In genomic region chr3:142180761-142181362, GRCh38 we compare ENCODE assay signal across 9 cellular contexts. TPM values are rescaled to one million over a fixed set of nuclear protein-coding genes. Genes with fewer than 3 reads are reported as not detected.
DNase-seq lines count a peak whose midpoint lies in the region; ATAC-seq, FAIRE-seq and TF ChIP-seq lines count a peak whose summit lies in the region.
"Had no signal": no experiment of that assay in that cellular context is flagged by ENCODE, and none has a peak within 500 bp of the region (broad histone marks: within the 10 kb centered on the region; RNA-seq: fewer than 3 reads in every experiment).

No MANE protein-coding gene starts in this region.

- peak; percentile 60 for TF ChIP-seq CTCF in astrocyte (IDR thresholded peaks at IDR 0.05; ENCODE audit: insufficient read depth, low read depth, low read length)
- peak; percentile 44 for TF ChIP-seq CTCF in kidney (IDR thresholded peaks at IDR 0.05; ENCODE audit: borderline replicate concordance, extremely low read depth, insufficient read depth)
- TF ChIP-seq CTCF in testis (IDR thresholded peaks at IDR 0.05): peak in 2 of 3 experiments; percentile 33 to 50

- no peaks in the 10 kb centered on the region for H3K9me3 ChIP-seq in astrocyte (ENCODE audit: insufficient read depth, low read depth, low read length)
- no peaks in the 10 kb centered on the region for H3K9me3 ChIP-seq in kidney (ENCODE audit: control insufficient read depth in 1 of 2, low read length in 2 of 2)
- H3K9me3 ChIP-seq in testis: no peaks in the 10 kb centered on the region

- H3K4me3 ChIP-seq in astrocyte (ENCODE audit: insufficient read depth, low read depth, low read length): no peak overlapping the region
- H3K4me3 ChIP-seq in kidney (ENCODE audit: low read length in 2 of 2): no peak overlapping the region
- no peak overlapping the region for H3K4me3 ChIP-seq in testis

- H3K4me2 ChIP-seq in astrocyte (ENCODE audit: low read length): no peak overlapping the region

- H2AFZ ChIP-seq in astrocyte (ENCODE audit: low read depth, low read length): no peak overlapping the region

- H4K20me1 ChIP-seq in astrocyte (ENCODE audit: insufficient read depth, low read length): no peaks in the 10 kb centered on the region

- H3K79me2 ChIP-seq in astrocyte (ENCODE audit: insufficient read depth, low read length): no peaks in the 10 kb centered on the region

- H3K9me3 Mint-ChIP-seq in astrocyte (ENCODE audit: unreplicated experiment): no peaks in the 10 kb centered on the region
- H3K9me3 Mint-ChIP-seq: stimulated activated naive B cell treated with anti-CD40 and anti-IgM and Interleukin-4, amounts not matched to agents 10 μg/mL and 1 μg/mL and 100 μg/mL, for 72 hours had no signal

- no peaks in the 10 kb centered on the region for H3K27me3 Mint-ChIP-seq in astrocyte (ENCODE audit: low read depth, unreplicated experiment)
- H3K27me3 Mint-ChIP-seq: stimulated activated naive B cell treated with anti-CD40 and anti-IgM and Interleukin-4, amounts not matched to agents 10 μg/mL and 1 μg/mL and 100 μg/mL, for 72 hours had no signal

- no peak overlapping the region for H3K27ac Mint-ChIP-seq in astrocyte (ENCODE audit: unreplicated experiment)
- H3K27ac Mint-ChIP-seq: stimulated activated naive B cell treated with anti-CD40 and anti-IgM and Interleukin-4, amounts not matched to agents 10 μg/mL and 1 μg/mL and 100 μg/mL, for 72 hours had no signal

- no peak for ATAC-seq in GM19455 (IDR thresholded peaks at IDR 0.05; ENCODE audit: unreplicated experiment)

- no peaks in the 10 kb centered on the region for H3K27me3 ChIP-seq in astrocyte (ENCODE audit: insufficient read depth, low read length)
- no peaks in the 10 kb centered on the region for H3K27me3 ChIP-seq in testis

- no peaks in the 10 kb centered on the region for H3K4me1 Mint-ChIP-seq in astrocyte (ENCODE audit: low read depth, unreplicated experiment)
- H3K4me1 Mint-ChIP-seq: stimulated activated naive B cell treated with anti-CD40 and anti-IgM and Interleukin-4, amounts not matched to agents 10 μg/mL and 1 μg/mL and 100 μg/mL, for 72 hours had no signal

- no peak overlapping the region for H3K27ac ChIP-seq in astrocyte (ENCODE audit: low read depth, low read length)
- H3K27ac ChIP-seq in kidney (ENCODE audit: low read depth in 2 of 2, low read length in 2 of 2): no peak overlapping the region
- H3K27ac ChIP-seq in testis: no peak overlapping the region

- no peak for TF ChIP-seq POLR2A in testis (IDR thresholded peaks at IDR 0.05)

- FAIRE-seq in astrocyte (lab: Jason Lieb, UNC) (no peak), kidney (lab: Jason Lieb, UNC) (no peak)

- no peak overlapping the region for H3K4me3 Mint-ChIP-seq in astrocyte (ENCODE audit: unreplicated experiment)
- H3K4me3 Mint-ChIP-seq: stimulated activated naive B cell treated with anti-CD40 and anti-IgM and Interleukin-4, amounts not matched to agents 10 μg/mL and 1 μg/mL and 100 μg/mL, for 72 hours had no signal

- H3K36me3 Mint-ChIP-seq in astrocyte (ENCODE audit: low read depth, unreplicated experiment): peaks cover 10% of the 10 kb centered on the region

- WGBS in testis, 2 donors: 89 to 92% methylated on average over 6 of the region's 6 CpGs

- DNase-seq in A172 (ENCODE audit: low spot score) (peak; percentile 18), EL (peak; percentile 44), NCI-H226 (peak; percentile 11), astrocyte (ENCODE audit: low read depth) (peak; percentile 9), kidney (no peak), testis (peak; percentile 35)
- DNase-seq in effector CD8-positive, alpha-beta T cell (lab: John Stamatoyannopoulos, UW): no peak
- DNase-seq: stimulated activated naive B cell treated with anti-CD40 and anti-IgM and Interleukin-4, amounts not matched to agents 10 μg/mL and 1 μg/mL and 100 μg/mL, for 72 hours had no signal

- intact Hi-C loops in kidney (cut with DNase I): no loop called here
- intact Hi-C loops in testis (cut with DNase I; ENCODE audit: low total_unique reads): no loop called here

- H3K4me1 ChIP-seq in astrocyte (ENCODE audit: insufficient read depth, low read length): no peaks in the 10 kb centered on the region
- no peaks in the 10 kb centered on the region for H3K4me1 ChIP-seq in kidney (ENCODE audit: control insufficient read depth in 1 of 2, insufficient read depth in 1 of 2, low read depth in 1 of 2, low read length in 2 of 2)
- H3K4me1 ChIP-seq in testis: peaks cover 7% of the 10 kb centered on the region

- H3K9ac ChIP-seq in astrocyte (ENCODE audit: low read length) (no peak overlapping the region), kidney (ENCODE audit: low read length in 2 of 2) (no peak overlapping the region)

- peaks cover 9% of the 10 kb centered on the region for H3K36me3 ChIP-seq in astrocyte (ENCODE audit: insufficient read depth, low read length)
- peaks cover 4 to 19% of the 10 kb centered on the region in 2 donors for H3K36me3 ChIP-seq in kidney (ENCODE audit: control insufficient read depth in 1 of 2, insufficient read depth in 2 of 2, low read length in 2 of 2)
- H3K36me3 ChIP-seq in testis (ENCODE audit: low read depth, missing control alignments): no peaks in the 10 kb centered on the region

RNA-seq across cellular contexts. Expression of gene TFDP2, which starts 31.5 kb away (rescaled TPM):
- total RNA-seq in A172 (2014; rRNA removed; shearing (Covaris generic)): 69.1 and 76.4 TPM in 2 replicates
- total RNA-seq in astrocyte (49.9 and 51.0 TPM in 2 replicates), kidney (50.6 TPM), testis (100 to 1,000 TPM; 110 to 168 TPM)
- polyA plus RNA-seq in kidney (ENCODE audit: insufficient read depth, low read depth, low replicate concordance) (38.7 TPM), testis (ENCODE audit: insufficient read depth, low read depth, low replicate concordance) (152 TPM)

RNA-seq across cellular contexts. Expression of gene GK5, which starts 44.5 kb away (rescaled TPM):
- total RNA-seq in A172 (2014; rRNA removed; shearing (Covaris generic)): 16.1 and 23.2 TPM in 2 replicates
- total RNA-seq in astrocyte (15.3 and 17.6 TPM in 2 replicates), kidney (21.7 TPM), testis (10 to 100 TPM; 39.3 to 56.0 TPM)
- polyA plus RNA-seq in kidney (ENCODE audit: insufficient read depth, low read depth, low replicate concordance) (4.0 TPM), testis (ENCODE audit: insufficient read depth, low read depth, low replicate concordance) (13.2 TPM)

Comparison
In these comparisons a context has a peak if more than half of its experiments do, and no peak if none do; other contexts are left out.
1. DNase-seq: peak in A172 (single experiment), EL (single experiment), NCI-H226 (single experiment), astrocyte (single experiment) and testis (single experiment); none in kidney (single experiment) and effector CD8-positive, alpha-beta T cell (single experiment).
2. Peak in every context shown above with its lines, with median percentiles within 50 percentile points of each other: CTCF ChIP-seq.